Comparison of ENCODE assay signal across 10 cellular contexts in the genomic region with DNA sequence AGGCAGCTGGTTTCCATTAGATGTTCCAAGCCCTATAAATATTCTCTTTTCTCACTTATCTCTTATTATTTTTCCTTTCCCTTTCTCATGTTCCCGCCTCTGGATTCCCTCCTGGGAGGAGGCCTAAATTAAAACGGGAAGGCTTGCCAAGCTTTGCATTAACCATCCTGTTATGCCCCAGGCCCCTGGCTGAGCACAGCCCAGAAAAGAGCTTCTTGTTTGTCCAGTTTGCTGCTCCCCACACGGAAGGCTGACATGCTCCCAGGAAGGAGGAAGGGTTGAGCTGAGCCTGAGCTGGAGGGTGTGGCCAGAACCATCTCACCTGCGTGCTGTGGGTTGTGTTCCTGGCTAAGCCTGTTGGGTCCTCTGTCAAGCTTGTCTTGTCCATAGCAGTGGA.
DNase-seq lines count a peak whose midpoint lies in the region; ATAC-seq and TF ChIP-seq lines count a peak whose summit lies in the region.
"Had no signal": no experiment of that assay in that cellular context is flagged by ENCODE, and none has a peak within 500 bp of the region (broad histone marks: within the 10 kb centered on the region; RNA-seq: fewer than 3 reads in every experiment).

No MANE protein-coding gene starts in this region.

- H3K36me3 ChIP-seq in mammary epithelial cell (ENCODE audit: insufficient read depth, low read length): no peaks in the 10 kb centered on the region
- no peaks in the 10 kb centered on the region for H3K36me3 ChIP-seq in muscle layer of duodenum (ENCODE audit: control insufficient read depth in 1 of 2, insufficient read depth in 2 of 2, low read length in 2 of 2)
- H3K36me3 ChIP-seq in aorta (ENCODE audit: control insufficient read depth in 1 of 2, insufficient read depth in 2 of 2, low read length in 1 of 2): no peaks in the 10 kb centered on the region

- no peaks in the 10 kb centered on the region for H3K79me2 ChIP-seq in mammary epithelial cell (ENCODE audit: insufficient read depth, low read length)

- ATAC-seq in aorta (ENCODE audit: low FRiP score) (peak; percentile 5), GM19397 (IDR thresholded peaks at IDR 0.05; ENCODE audit: unreplicated experiment) (no peak)

- H3K9ac ChIP-seq in mammary epithelial cell (ENCODE audit: insufficient read depth, low read length): no peak overlapping the region

- H3K4me2 ChIP-seq in mammary epithelial cell (ENCODE audit: insufficient read depth, low read depth, low read length): peak overlapping the region; percentile 5

- CTCF ChIA-PET in mammary epithelial cell (lab: Charles Lee; ENCODE audit: low non-redundant PET): no interaction called here

- H3K4me3 ChIP-seq in mammary epithelial cell (replicated peaks in 1 of 3; ENCODE audit: insufficient read depth in 1 of 3, low read depth in 2 of 3, low read length in 3 of 3) (no peak overlapping the region), muscle layer of duodenum (ENCODE audit: low read depth in 1 of 2, low read length in 2 of 2) (no peak overlapping the region), aorta (ENCODE audit: low read length in 2 of 2) (no peak overlapping the region)

- no peaks in the 10 kb centered on the region for H4K20me1 ChIP-seq in mammary epithelial cell (ENCODE audit: insufficient read depth, low read length)

- DNase-seq in SIG-M5 treated with dmso at 0.1 percent for 504 hours (lab: John Stamatoyannopoulos, UW; ENCODE audit: unreplicated experiment) (peak; percentile 34), SIG-M5 (lab: John Stamatoyannopoulos, UW) (no peak), mammary epithelial cell (peak; percentile 46), aorta (no peak), globus pallidus (ENCODE audit: low spot score) (no peak), A172 (ENCODE audit: low spot score) (no peak)
- DNase-seq: activated CD8-positive, alpha-beta memory T cell treated with anti-CD3 and anti-CD28 coated beads, Interleukin-2, amount 50 U/mL, for 4 hours; NCI-H2029 treated with DMSO at 0.1 percent for 48 hours had no signal

- dilution Hi-C loops in mammary epithelial cell (cut with HindIII; ENCODE audit: low sequenced_read_pairs): no loop called here

- no TSS peak for BruUV-seq in mammary epithelial cell (replicated peaks; lab: Mats Ljungman, UMichigan)

- H3K9me3 ChIP-seq in mammary epithelial cell (replicated peaks; ENCODE audit: insufficient read depth, low read length): no peaks in the 10 kb centered on the region
- no peaks in the 10 kb centered on the region for H3K9me3 ChIP-seq in muscle layer of duodenum (ENCODE audit: control insufficient read depth in 1 of 2, low read length in 2 of 2)
- H3K9me3 ChIP-seq in aorta (ENCODE audit: control insufficient read depth, low read length): no peaks in the 10 kb centered on the region

- H2AFZ ChIP-seq in mammary epithelial cell (ENCODE audit: low read depth, low read length): peak overlapping the region; percentile 87

- in situ Hi-C loops in mammary epithelial cell (cut with MboI; ENCODE audit: low sequenced_read_pairs in 2 of 2): no loop called here

- no peak for TF ChIP-seq CTCF in mammary epithelial cell (conservative IDR thresholded peaks at IDR 0.05 in 1 of 2, IDR thresholded peaks at IDR 0.05 in 1 of 2; ENCODE audit: extremely low read depth in 1 of 2, insufficient read depth in 1 of 2, low read depth in 1 of 2, low read length in 2 of 2)

- H3K27ac ChIP-seq in mammary epithelial cell (ENCODE audit: insufficient read depth, low read depth, low read length): no peak overlapping the region
- peak overlapping the region; percentile 67 for H3K27ac ChIP-seq in muscle layer of duodenum (ENCODE audit: low read length)
- no peak overlapping the region for H3K27ac ChIP-seq in aorta (ENCODE audit: low read depth in 1 of 2, low read length in 2 of 2)

- WGBS in mammary epithelial cell (ENCODE audit: low coverage, missing lambda C conversion rate): 0% methylated on average over 4 of the region's 4 CpGs
- WGBS in aorta, 2 donors: 21 to 29% methylated on average over 4 of the region's 4 CpGs

- intact Hi-C loops in mammary epithelial cell (cut with micrococcal nuclease) (no loop called here), aorta (cut with DNase I) (no loop called here)

- peaks cover 13% of the 10 kb centered on the region for H3K4me1 ChIP-seq in mammary epithelial cell (ENCODE audit: insufficient read depth, low read length)
- H3K4me1 ChIP-seq in muscle layer of duodenum (ENCODE audit: control insufficient read depth in 1 of 2, insufficient read depth in 2 of 2, low read length in 2 of 2): peaks cover 0 to 35% of the 10 kb centered on the region in 2 donors
- H3K4me1 ChIP-seq in aorta (ENCODE audit: control insufficient read depth in 1 of 2, insufficient read depth in 2 of 2, low read length in 2 of 2): no peaks in the 10 kb centered on the region

- H3K27me3 ChIP-seq in mammary epithelial cell (ENCODE audit: insufficient read depth, low read length) (no peaks in the 10 kb centered on the region), muscle layer of duodenum (ENCODE audit: low read depth, low read length) (no peaks in the 10 kb centered on the region), aorta (ENCODE audit: control insufficient read depth in 1 of 2, insufficient read depth in 2 of 2, low read length in 1 of 2) (no peaks in the 10 kb centered on the region)

Comparison
In these comparisons a context has a peak if more than half of its experiments do, and no peak if none do; other contexts are left out.
1. DNase-seq: peak in SIG-M5 treated with dmso at 0.1 percent for 504 hours (single experiment) and mammary epithelial cell (single experiment); none in SIG-M5 (single experiment), aorta (0 of 2), globus pallidus (single experiment) and A172 (single experiment).